ENCODE assay signal across 18 cellular contexts in genomic region chr5:54703568-54704255, GRCh38.
A peak's percentile ranks its signal among the peaks of the same experiment; 100 is the strongest.
DNase-seq lines count a peak whose midpoint lies in the region; ATAC-seq and TF ChIP-seq lines count a peak whose summit lies in the region.
"Had no signal": no experiment of that assay in that cellular context is flagged by ENCODE, and none has a peak within 500 bp of the region (broad histone marks: within the 10 kb centered on the region; RNA-seq: fewer than 3 reads in every experiment).

No MANE protein-coding gene starts in this region.

- H3K9ac ChIP-seq in HUES64 (ENCODE audit: low read depth, low read length) (no peak overlapping the region; the same call in 1 of the 2 replicates), mammary epithelial cell (ENCODE audit: insufficient read depth, low read length) (no peak overlapping the region)
- H3K9ac ChIP-seq: parathyroid adenoma had no signal

- DNase-seq in chondrocyte (ENCODE audit: low spot score) (no peak), right lobe of liver (no peak), mammary epithelial cell (no peak)
- no peak for DNase-seq in stimulated activated naive B cell treated with anti-CD40 and anti-IgM and Interleukin-4, amounts not matched to agents 10 μg/mL and 1 μg/mL and 100 μg/mL, for 72 hours
- DNase-seq: activated naive CD4-positive, alpha-beta T cell treated with Interleukin-2 at 50 U/mL for 16 hours; CD4-positive, alpha-beta T cell; central memory CD4-positive, alpha-beta T cell; GF-D8; lower lobe of right lung; MM.1S; stimulated activated CD4-positive, alpha-beta T cell treated with anti-CD3 and anti-CD28 coated beads, Interleukin-4, amount 100 ng/mL, for 4 hours; stimulated activated naive CD4-positive, alpha-beta T cell had no signal

- H3K4me3 Mint-ChIP-seq in chondrocyte (ENCODE audit: unreplicated experiment): no peak overlapping the region
- H3K4me3 Mint-ChIP-seq in stimulated activated naive B cell treated with anti-CD40 and anti-IgM and Interleukin-4, amounts not matched to agents 10 μg/mL and 1 μg/mL and 100 μg/mL, for 72 hours: no peak overlapping the region
- H3K4me3 Mint-ChIP-seq: CD4-positive, alpha-beta T cell had no signal

- H3K9me3 Mint-ChIP-seq in chondrocyte (ENCODE audit: low read depth): no peaks in the 10 kb centered on the region
- H3K9me3 Mint-ChIP-seq in stimulated activated naive B cell treated with anti-CD40 and anti-IgM and Interleukin-4, amounts not matched to agents 10 μg/mL and 1 μg/mL and 100 μg/mL, for 72 hours: no peaks in the 10 kb centered on the region
- H3K9me3 Mint-ChIP-seq: CD4-positive, alpha-beta T cell had no signal

- H3K36me3 ChIP-seq in HUES64 (ENCODE audit: insufficient read depth, low read length) (no peaks in the 10 kb centered on the region), right lobe of liver (no peaks in the 10 kb centered on the region), mammary epithelial cell (ENCODE audit: insufficient read depth, low read length) (no peaks in the 10 kb centered on the region)
- H3K36me3 ChIP-seq: lower lobe of right lung had no signal

- no peak for TF ChIP-seq POLR2A in right lobe of liver (IDR thresholded peaks at IDR 0.05)

- no peaks in the 10 kb centered on the region for H4K20me1 ChIP-seq in mammary epithelial cell (ENCODE audit: insufficient read depth, low read length)

- peak overlapping the region; percentile 85 for H3K27ac Mint-ChIP-seq in chondrocyte (ENCODE audit: unreplicated experiment)
- H3K27ac Mint-ChIP-seq in stimulated activated naive B cell treated with anti-CD40 and anti-IgM and Interleukin-4, amounts not matched to agents 10 μg/mL and 1 μg/mL and 100 μg/mL, for 72 hours: peak overlapping the region; percentile 37
- H3K27ac Mint-ChIP-seq: CD4-positive, alpha-beta T cell had no signal

- intact Hi-C loops in right lobe of liver (cut with DNase I): no loop called here
- intact Hi-C loops in mammary epithelial cell (cut with micrococcal nuclease): loop anchor here (5.0 kb wide), 1 partner anchor 186 kb away; the partner anchor contains the start of gene SNX18

- H3K27me3 ChIP-seq in HUES64 (ENCODE audit: insufficient read depth, low read length) (peaks cover 12% of the 10 kb centered on the region; the same call in 1 of the 2 replicates), right lobe of liver (no peaks in the 10 kb centered on the region), mammary epithelial cell (ENCODE audit: insufficient read depth, low read length) (no peaks in the 10 kb centered on the region)

- in situ Hi-C loops in mammary epithelial cell (cut with MboI; ENCODE audit: low sequenced_read_pairs in 2 of 2): no loop called here

- H2AFZ ChIP-seq in mammary epithelial cell (ENCODE audit: low read depth, low read length): no peak overlapping the region
- H2AFZ ChIP-seq: parathyroid adenoma had no signal

- CTCF ChIA-PET in mammary epithelial cell (lab: Charles Lee; ENCODE audit: low non-redundant PET): no interaction called here

- H3K4me2 ChIP-seq in mammary epithelial cell (ENCODE audit: insufficient read depth, low read depth, low read length): no peak overlapping the region

- H3K4me1 ChIP-seq in HUES64 (ENCODE audit: insufficient read depth, low read length): peaks cover 28% of the 10 kb centered on the region; the same call in 1 of the 2 replicates
- H3K4me1 ChIP-seq in right lobe of liver: peaks cover 0 to 16% (median 0%) of the 10 kb centered on the region in 4 donors
- peaks cover 28% of the 10 kb centered on the region for H3K4me1 ChIP-seq in mammary epithelial cell (ENCODE audit: insufficient read depth, low read length)
- H3K4me1 ChIP-seq: parathyroid adenoma had no signal

- H3K79me2 ChIP-seq in mammary epithelial cell (ENCODE audit: insufficient read depth, low read length): no peaks in the 10 kb centered on the region
- H3K79me2 ChIP-seq: parathyroid adenoma had no signal

- TF ChIP-seq CTCF in chondrocyte (IDR thresholded peaks at IDR 0.05) (no peak), right lobe of liver (IDR thresholded peaks at IDR 0.05) (no peak), mammary epithelial cell (conservative IDR thresholded peaks at IDR 0.05 in 1 of 2, IDR thresholded peaks at IDR 0.05 in 1 of 2; ENCODE audit: extremely low read depth in 1 of 2, insufficient read depth in 1 of 2, low read depth in 1 of 2, low read length in 2 of 2) (no peak)

- no peak overlapping the region for H3K4me3 ChIP-seq in HUES64 (ENCODE audit: low read length)
- no peak overlapping the region for H3K4me3 ChIP-seq in right lobe of liver
- no peak overlapping the region for H3K4me3 ChIP-seq in mammary epithelial cell (replicated peaks in 1 of 3; ENCODE audit: insufficient read depth in 1 of 3, low read depth in 2 of 3, low read length in 3 of 3)
- H3K4me3 ChIP-seq: lower lobe of right lung had no signal

- H3K36me3 Mint-ChIP-seq in chondrocyte (ENCODE audit: low read depth): no peaks in the 10 kb centered on the region
- no peaks in the 10 kb centered on the region for H3K36me3 Mint-ChIP-seq in stimulated activated naive B cell treated with anti-CD40 and anti-IgM and Interleukin-4, amounts not matched to agents 10 μg/mL and 1 μg/mL and 100 μg/mL, for 72 hours

- WGBS in HUES64: 77% methylated on average over 10 of the region's 10 CpGs
- 71% methylated on average over 10 of the region's 10 CpGs for WGBS in right lobe of liver (ENCODE audit: insufficient coverage, low coverage, low lambda C conversion rate, missing lambda C conversion rate)
- 92% methylated on average over 9 of the region's 10 CpGs for WGBS in mammary epithelial cell (ENCODE audit: low coverage, missing lambda C conversion rate)

- H3K27ac ChIP-seq in HUES64 (ENCODE audit: low read depth, low read length) (peak overlapping the region; percentile 28; the same call in 1 of the 2 replicates), right lobe of liver (peak overlapping the region in 1 of 3 donors; percentile 1), mammary epithelial cell (ENCODE audit: insufficient read depth, low read depth, low read length) (no peak overlapping the region)
- H3K27ac ChIP-seq: lower lobe of right lung, parathyroid adenoma, VCaP had no signal

- no TSS peak for BruUV-seq in mammary epithelial cell (replicated peaks; lab: Mats Ljungman, UMichigan)

- no peaks in the 10 kb centered on the region for H3K27me3 Mint-ChIP-seq in chondrocyte (ENCODE audit: low read depth)
- H3K27me3 Mint-ChIP-seq in stimulated activated naive B cell treated with anti-CD40 and anti-IgM and Interleukin-4, amounts not matched to agents 10 μg/mL and 1 μg/mL and 100 μg/mL, for 72 hours: no peaks in the 10 kb centered on the region
- H3K27me3 Mint-ChIP-seq: CD4-positive, alpha-beta T cell had no signal

- dilution Hi-C loops in mammary epithelial cell (cut with HindIII; ENCODE audit: low sequenced_read_pairs): no loop called here

- no peaks in the 10 kb centered on the region for H3K9me3 ChIP-seq in HUES64 (ENCODE audit: insufficient read depth, low read depth, low read length)
- H3K9me3 ChIP-seq in right lobe of liver: no peaks in the 10 kb centered on the region
- H3K9me3 ChIP-seq in mammary epithelial cell (replicated peaks; ENCODE audit: insufficient read depth, low read length): no peaks in the 10 kb centered on the region
- H3K9me3 ChIP-seq: lower lobe of right lung had no signal

- ATAC-seq in right lobe of liver: peak; percentile 11 to 48 (median 39)
- no peak for ATAC-seq in stimulated activated naive B cell treated with anti-CD40 and anti-IgM and Interleukin-4, amounts not matched to agents 10 μg/mL and 1 μg/mL and 100 μg/mL, for 72 hours (replicated peaks)
- ATAC-seq in HG03196 (IDR thresholded peaks at IDR 0.05; ENCODE audit: unreplicated experiment): no peak
- ATAC-seq in HG03432 (IDR thresholded peaks at IDR 0.05; ENCODE audit: unreplicated experiment): no peak
- ATAC-seq: HCT116 had no signal

- H3K4me1 Mint-ChIP-seq in chondrocyte (ENCODE audit: low read depth): peaks cover 58% of the 10 kb centered on the region
- peaks cover 17 to 27% of the 10 kb centered on the region in 2 donors for H3K4me1 Mint-ChIP-seq in stimulated activated naive B cell treated with anti-CD40 and anti-IgM and Interleukin-4, amounts not matched to agents 10 μg/mL and 1 μg/mL and 100 μg/mL, for 72 hours

Comparison
In these comparisons a context has a peak if more than half of its experiments do, and no peak if none do; other contexts are left out.
1. ATAC-seq: peak in right lobe of liver (4 of 4); none in stimulated activated naive B cell treated with anti-CD40 and anti-IgM and Interleukin-4, amounts not matched to agents 10 μg/mL and 1 μg/mL and 100 μg/mL, for 72 hours (0 of 2), HG03196 (single experiment) and HG03432 (single experiment).